ENCODE assay signal across 19 cellular contexts in the genomic region with DNA sequence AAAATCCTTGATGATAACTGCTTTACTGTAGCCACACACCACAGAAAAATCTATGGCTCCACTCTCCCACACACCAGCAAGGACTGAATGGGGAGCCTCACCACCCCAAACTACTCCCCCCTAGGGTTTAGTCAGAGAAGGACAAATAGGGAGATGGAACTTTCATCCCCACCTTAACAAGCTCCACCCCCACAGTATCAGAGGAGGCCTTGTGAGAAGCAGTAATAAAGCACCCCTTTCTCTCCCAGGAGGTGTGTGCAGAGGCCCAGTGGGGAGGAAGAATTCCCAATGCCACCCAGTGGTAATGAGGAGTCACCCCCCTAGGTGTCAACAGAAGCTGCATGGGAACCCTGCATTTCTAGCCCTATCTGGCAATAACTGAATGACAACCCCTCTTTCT.
DNase-seq lines count a peak whose midpoint lies in the region; ATAC-seq and TF ChIP-seq lines count a peak whose summit lies in the region.
"Had no signal": no experiment of that assay in that cellular context is flagged by ENCODE, and none has a peak within 500 bp of the region (broad histone marks: within the 10 kb centered on the region; RNA-seq: fewer than 3 reads in every experiment).

No MANE protein-coding gene starts in this region.

- peaks cover 0 to 47% of the 10 kb centered on the region in 2 experiments for H3K36me3 ChIP-seq in SK-N-SH (replicated peaks in 1 of 2; ENCODE audit: control insufficient read depth in 1 of 2, insufficient read depth in 2 of 2, low read length in 1 of 2)
- H3K36me3 ChIP-seq in rectal smooth muscle tissue (ENCODE audit: control insufficient read depth, insufficient read depth, low read length) = no peaks in the 10 kb centered on the region
- H3K36me3 ChIP-seq: HAP-1 had no signal

- H3K9me3 Mint-ChIP-seq in WTC11 (no peaks in the 10 kb centered on the region), endothelial cell (ENCODE audit: unreplicated experiment) (no peaks in the 10 kb centered on the region)
- H3K9me3 Mint-ChIP-seq: CD4-positive, alpha-beta T cell; HFFc6 had no signal

- no peaks in the 10 kb centered on the region for H3K9me3 ChIP-seq in SK-N-SH
- H3K9me3 ChIP-seq: HAP-1 had no signal

- CTCF ChIA-PET in SK-N-SH (lab: Yijun Ruan, JAX) (interaction anchor here (0.9 to 7.0 kb wide), 7 partner anchors 8 to 255 kb away, joined by 3 to 55 read pairs (median 8); no protein-coding TSS in a partner anchor), WTC11 (lab: Charles Lee) (interaction anchor here (0.8 to 2.1 kb wide), 2 partner anchors 8 to 216 kb away, joined by 5 to 13 read pairs; no protein-coding TSS in a partner anchor)

- POLR2A ChIA-PET in SK-N-SH (lab: Yijun Ruan, JAX) = no interaction called here
- POLR2A ChIA-PET in WTC11 (lab: Charles Lee) = no interaction called here

- H3K27me3 Mint-ChIP-seq in WTC11 (ENCODE audit: low read depth) (no peaks in the 10 kb centered on the region; the same call in 1 of the 2 replicates), endothelial cell (ENCODE audit: unreplicated experiment) (peaks cover 1% of the 10 kb centered on the region)

- TF ChIP-seq CTCF in SK-N-SH (IDR thresholded peaks at IDR 0.05) (no peak), WTC11 (IDR thresholded peaks at IDR 0.05) (no peak), endothelial cell (IDR thresholded peaks at IDR 0.05; ENCODE audit: unreplicated experiment) (no peak)

- no peak for TF ChIP-seq RAD21 in SK-N-SH (IDR thresholded peaks at IDR 0.05; ENCODE audit: low read length)

- DNase-seq in SK-N-SH = peak; percentile 1
- DNase-seq in WTC11 (ENCODE audit: low spot score) = no peak
- no peak for DNase-seq in GM19240 (ENCODE audit: insufficient read length, low spot score)
- no peak for DNase-seq in endothelial cell (ENCODE audit: low spot score)
- DNase-seq: AML-193; Caco-2; CD4-positive, alpha-beta T cell; DMS79; GDM1; GOT3; HFFc6 had no signal

- H3K36me3 Mint-ChIP-seq in WTC11 (no peaks in the 10 kb centered on the region), endothelial cell (ENCODE audit: low read depth, unreplicated experiment) (no peaks in the 10 kb centered on the region)

- H3K4me2 ChIP-seq in SK-N-SH = no peak overlapping the region
- H3K4me2 ChIP-seq: A549 had no signal

- H3K4me1 ChIP-seq in SK-N-SH (ENCODE audit: control insufficient read depth in 1 of 2, insufficient read depth in 2 of 2, low read depth in 1 of 2, low read length in 1 of 2) = no peaks in the 10 kb centered on the region; a peak in 1 of 4 replicates
- H3K4me1 ChIP-seq in rectal smooth muscle tissue (ENCODE audit: control insufficient read depth, insufficient read depth, low read length) = peaks cover 7% of the 10 kb centered on the region
- H3K4me1 ChIP-seq: A549, Caco-2, HAP-1 had no signal

- no peak for TF ChIP-seq EP300 in SK-N-SH (IDR thresholded peaks at IDR 0.05; ENCODE audit: borderline replicate concordance in 1 of 2, low read depth in 1 of 2, low read length in 1 of 2)

- H3F3A ChIP-seq in SK-N-SH (replicated peaks; ENCODE audit: insufficient read depth) = peaks cover 12% of the 10 kb centered on the region

- H4K20me1 ChIP-seq in SK-N-SH (ENCODE audit: insufficient read depth) = no peaks in the 10 kb centered on the region

- no peak overlapping the region for H3K4me3 ChIP-seq in SK-N-SH (ENCODE audit: low read depth in 2 of 2, low read length in 1 of 2)
- H3K4me3 ChIP-seq in rectal smooth muscle tissue (ENCODE audit: low read length) = no peak overlapping the region
- H3K4me3 ChIP-seq: A549, HAP-1 had no signal

- H3K27me3 ChIP-seq in SK-N-SH (ENCODE audit: insufficient read depth) (no peaks in the 10 kb centered on the region), rectal smooth muscle tissue (ENCODE audit: control insufficient read depth, insufficient read depth, low read length) (no peaks in the 10 kb centered on the region)

- H3K4me1 Mint-ChIP-seq in WTC11 (no peaks in the 10 kb centered on the region), endothelial cell (ENCODE audit: unreplicated experiment) (no peaks in the 10 kb centered on the region)

- H3K9me2 ChIP-seq in SK-N-SH = no peaks in the 10 kb centered on the region

- H3K27ac ChIP-seq in SK-N-SH (ENCODE audit: low read depth in 2 of 2, low read length in 1 of 2) (no peak overlapping the region), rectal smooth muscle tissue (ENCODE audit: low read depth, low read length) (peak overlapping the region; percentile 8)
- H3K27ac ChIP-seq: 22Rv1, A549, C4-2B, HL-60 had no signal

- ATAC-seq in SK-N-SH treated with all-trans-retinoic acid at 6 μM for 48 hours (no peak), WTC11 (peak; percentile 50; the same call in 1 of the 2 replicates), HG02642 (IDR thresholded peaks at IDR 0.05; ENCODE audit: poor library complexity, unreplicated experiment) (no peak)
- ATAC-seq: A549 had no signal

- H3K27ac Mint-ChIP-seq in WTC11 = no peak overlapping the region
- H3K27ac Mint-ChIP-seq in endothelial cell (ENCODE audit: unreplicated experiment) = no peak overlapping the region
- H3K27ac Mint-ChIP-seq: CD4-positive, alpha-beta T cell; HFFc6 had no signal

- H3K4me3 Mint-ChIP-seq in WTC11 (no peak overlapping the region), endothelial cell (ENCODE audit: unreplicated experiment) (no peak overlapping the region)
- H3K4me3 Mint-ChIP-seq: CD4-positive, alpha-beta T cell; HFFc6 had no signal

- H3K79me2 ChIP-seq in SK-N-SH (ENCODE audit: insufficient read depth) = no peaks in the 10 kb centered on the region

- no peak overlapping the region for H3K9ac ChIP-seq in SK-N-SH
- H3K9ac ChIP-seq in rectal smooth muscle tissue (ENCODE audit: low read length) = no peak overlapping the region

- no peak overlapping the region for H2AFZ ChIP-seq in SK-N-SH (ENCODE audit: low read depth)

TF ChIP-seq in SK-N-SH, 30 proteins besides CTCF, POLR2A, EP300 and RAD21:
- TF ChIP-seq GABPA (IDR thresholded peaks at IDR 0.05; ENCODE audit: low read depth) = no peak
- TF ChIP-seq NRF1 (IDR thresholded peaks at IDR 0.05; ENCODE audit: low read depth, low read length) = no peak
- TF ChIP-seq EZH2phosphoT487 (IDR thresholded peaks at IDR 0.05; ENCODE audit: borderline replicate concordance, low read depth) = no peak
- TF ChIP-seq SIN3A (IDR thresholded peaks at IDR 0.05; ENCODE audit: borderline replicate concordance, low read depth, low read length) = no peak
- no peak for TF ChIP-seq FOXJ3 (CRISPR knock-in tag; IDR thresholded peaks at IDR 0.05)
- no peak for TF ChIP-seq TAF1 (IDR thresholded peaks at IDR 0.05; ENCODE audit: borderline replicate concordance, low read depth, low read length)

TF ChIP-seq in SK-N-SH treated with all-trans-retinoic acid at 6 μM for 48 hours, 23 proteins besides CTCF, POLR2A, EP300 and RAD21 (continues in another document):
- TF ChIP-seq, protein P1, sequence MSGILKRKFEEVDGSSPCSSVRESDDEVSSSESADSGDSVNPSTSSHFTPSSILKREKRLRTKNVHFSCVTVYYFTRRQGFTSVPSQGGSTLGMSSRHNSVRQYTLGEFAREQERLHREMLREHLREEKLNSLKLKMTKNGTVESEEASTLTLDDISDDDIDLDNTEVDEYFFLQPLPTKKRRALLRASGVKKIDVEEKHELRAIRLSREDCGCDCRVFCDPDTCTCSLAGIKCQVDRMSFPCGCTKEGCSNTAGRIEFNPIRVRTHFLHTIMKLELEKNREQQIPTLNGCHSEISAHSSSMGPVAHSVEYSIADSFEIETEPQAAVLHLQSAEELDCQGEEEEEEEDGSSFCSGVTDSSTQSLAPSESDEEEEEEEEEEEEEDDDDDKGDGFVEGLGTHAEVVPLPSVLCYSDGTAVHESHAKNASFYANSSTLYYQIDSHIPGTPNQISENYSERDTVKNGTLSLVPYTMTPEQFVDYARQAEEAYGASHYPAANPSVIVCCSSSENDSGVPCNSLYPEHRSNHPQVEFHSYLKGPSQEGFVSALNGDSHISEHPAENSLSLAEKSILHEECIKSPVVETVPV (CRISPR knock-in tag; IDR thresholded peaks at IDR 0.05) = no peak
- no peak for TF ChIP-seq ZC3H10 (CRISPR knock-in tag; IDR thresholded peaks at IDR 0.05)
- no peak for TF ChIP-seq RARB (CRISPR knock-in tag; IDR thresholded peaks at IDR 0.05)

TF ChIP-seq in WTC11, 78 proteins besides CTCF, POLR2A, EP300 and RAD21:
- TF ChIP-seq KAT7 (CRISPR knock-in tag; IDR thresholded peaks at IDR 0.05; ENCODE audit: borderline replicate concordance) (no peak), FOXK1 (CRISPR knock-in tag; IDR thresholded peaks at IDR 0.05) (no peak), ESRRA (CRISPR knock-in tag; IDR thresholded peaks at IDR 0.05; ENCODE audit: borderline replicate concordance) (no peak)
- TF ChIP-seq, protein P2, sequence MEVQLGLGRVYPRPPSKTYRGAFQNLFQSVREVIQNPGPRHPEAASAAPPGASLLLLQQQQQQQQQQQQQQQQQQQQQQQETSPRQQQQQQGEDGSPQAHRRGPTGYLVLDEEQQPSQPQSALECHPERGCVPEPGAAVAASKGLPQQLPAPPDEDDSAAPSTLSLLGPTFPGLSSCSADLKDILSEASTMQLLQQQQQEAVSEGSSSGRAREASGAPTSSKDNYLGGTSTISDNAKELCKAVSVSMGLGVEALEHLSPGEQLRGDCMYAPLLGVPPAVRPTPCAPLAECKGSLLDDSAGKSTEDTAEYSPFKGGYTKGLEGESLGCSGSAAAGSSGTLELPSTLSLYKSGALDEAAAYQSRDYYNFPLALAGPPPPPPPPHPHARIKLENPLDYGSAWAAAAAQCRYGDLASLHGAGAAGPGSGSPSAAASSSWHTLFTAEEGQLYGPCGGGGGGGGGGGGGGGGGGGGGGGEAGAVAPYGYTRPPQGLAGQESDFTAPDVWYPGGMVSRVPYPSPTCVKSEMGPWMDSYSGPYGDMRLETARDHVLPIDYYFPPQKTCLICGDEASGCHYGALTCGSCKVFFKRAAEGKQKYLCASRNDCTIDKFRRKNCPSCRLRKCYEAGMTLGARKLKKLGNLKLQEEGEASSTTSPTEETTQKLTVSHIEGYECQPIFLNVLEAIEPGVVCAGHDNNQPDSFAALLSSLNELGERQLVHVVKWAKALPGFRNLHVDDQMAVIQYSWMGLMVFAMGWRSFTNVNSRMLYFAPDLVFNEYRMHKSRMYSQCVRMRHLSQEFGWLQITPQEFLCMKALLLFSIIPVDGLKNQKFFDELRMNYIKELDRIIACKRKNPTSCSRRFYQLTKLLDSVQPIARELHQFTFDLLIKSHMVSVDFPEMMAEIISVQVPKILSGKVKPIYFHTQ (CRISPR knock-in tag; IDR thresholded peaks at IDR 0.05) = no peak
